ENCODE assay signal across 15 cellular contexts in genomic region chr9:77486968-77487367, GRCh38.
"Had no signal": no experiment of that assay in that cellular context is flagged by ENCODE, and none has a peak within 500 bp of the region (broad histone marks: within the 10 kb centered on the region; RNA-seq: fewer than 3 reads in every experiment).

No MANE protein-coding gene starts in this region.

- H3K27ac ChIP-seq: psoas muscle, right lobe of liver, thoracic aorta, upper lobe of right lung had no signal

- H3K9me3 ChIP-seq: right lobe of liver had no signal

- H3K4me1 ChIP-seq: psoas muscle, right lobe of liver, upper lobe of right lung had no signal

- DNase-seq: activated CD4-positive, alpha-beta T cell treated with anti-CD3 and anti-CD28 coated beads, Interleukin-2, amount 50 U/mL, for 48 hours; activated naive CD4-positive, alpha-beta T cell; central memory CD4-positive, alpha-beta T cell; cortex of kidney; effector CD4-positive, alpha-beta T cell; foreskin fibroblast; immature natural killer cell; left colon; midbrain; psoas muscle; right lobe of liver; T-helper 9 cell; upper lobe of right lung had no signal

- H3K36me3 ChIP-seq: right lobe of liver, thoracic aorta, upper lobe of right lung had no signal

- ATAC-seq: left colon, psoas muscle, right lobe of liver, upper lobe of right lung had no signal

- H3K27me3 ChIP-seq: right lobe of liver, upper lobe of right lung had no signal

- H3K4me3 ChIP-seq: lung, psoas muscle, right lobe of liver, thoracic aorta, upper lobe of right lung had no signal
